Comparison of ENCODE assay signal across 9 cellular contexts in genomic region chr1:41359211-41360073, GRCh38. TPM values are rescaled to one million over a fixed set of nuclear protein-coding genes. Genes with fewer than 3 reads are reported as not detected.
A peak's percentile ranks its signal among the peaks of the same experiment; 100 is the strongest.
DNase-seq lines count a peak whose midpoint lies in the region; FAIRE-seq and TF ChIP-seq lines count a peak whose summit lies in the region.
"Had no signal": no experiment of that assay in that cellular context is flagged by ENCODE, and none has a peak within 500 bp of the region (broad histone marks: within the 10 kb centered on the region; RNA-seq: fewer than 3 reads in every experiment).

No MANE protein-coding gene starts in this region.

- H3K4me3 Mint-ChIP-seq in MCF 10A (ENCODE audit: unreplicated experiment): no peak overlapping the region
- H3K4me3 Mint-ChIP-seq in brain: peak overlapping the region; percentile 79 to 86 (median 81)

- H3K4me1 ChIP-seq in breast epithelium (peaks cover 12 to 21% of the 10 kb centered on the region in 2 donors), mesodermal cell (ENCODE audit: control insufficient read depth, insufficient read depth, low read length, poor library complexity, severe bottlenecking) (peaks cover 33% of the 10 kb centered on the region)

- WGBS in mesodermal cell (ENCODE audit: insufficient coverage in 2 of 2), 2 experiments: 87 to 90% methylated on average over 4 to 7 of the region's 10 CpGs

- H3K27me3 ChIP-seq in breast epithelium: no peaks in the 10 kb centered on the region

- CTCF ChIA-PET in MCF 10A (lab: Yijun Ruan, JAX): interaction anchor here (0.6 to 2.1 kb wide), 6 partner anchors 17 to 75 kb away, joined by 3 to 9 read pairs (median 5); no protein-coding TSS in a partner anchor

- H3K9me3 Mint-ChIP-seq in MCF 10A (ENCODE audit: unreplicated experiment) (no peaks in the 10 kb centered on the region), brain (peaks cover 0 to 8% (median 0%) of the 10 kb centered on the region in 5 experiments)

- TF ChIP-seq POLR2A in breast epithelium (IDR thresholded peaks at IDR 0.05): no peak

- POLR2A ChIA-PET in MCF 10A (lab: Yijun Ruan, JAX): interaction anchor here (2.8 kb wide), 1 partner anchor 18 kb away, joined by 16 read pairs; no protein-coding TSS in a partner anchor

- DNase-seq in MCF 10A (ENCODE audit: unreplicated experiment) (peak; percentile 38), breast epithelium (ENCODE audit: low spot score in 2 of 2) (no peak), urothelium cell line (ENCODE audit: low spot score) (no peak), mucosa of gallbladder (ENCODE audit: low spot score) (no peak), HK-2 (ENCODE audit: unreplicated experiment) (no peak), CD1c-positive myeloid dendritic cell (ENCODE audit: extremely low spot score) (no peak)

- BruUV-seq in MCF 10A (replicated peaks; lab: Mats Ljungman, UMichigan): no TSS peak

- H3K27ac ChIP-seq in breast epithelium (no peak overlapping the region), mesodermal cell (ENCODE audit: low read depth, low read length, severe bottlenecking) (peak overlapping the region; percentile 45)

- peaks cover 15% of the 10 kb centered on the region for H3K27me3 Mint-ChIP-seq in MCF 10A (ENCODE audit: insufficient read depth, unreplicated experiment)
- peaks cover 19% of the 10 kb centered on the region for H3K27me3 Mint-ChIP-seq in brain

- peaks cover 28% of the 10 kb centered on the region for H3K4me1 Mint-ChIP-seq in MCF 10A (ENCODE audit: insufficient read depth, unreplicated experiment)
- peaks cover 58% of the 10 kb centered on the region for H3K4me1 Mint-ChIP-seq in brain

- H3K27ac Mint-ChIP-seq in MCF 10A (ENCODE audit: low read depth, unreplicated experiment): peak overlapping the region; percentile 8
- H3K27ac Mint-ChIP-seq in brain: peak overlapping the region; percentile 80 to 95 (median 92)

- intact Hi-C loops in MCF 10A (cut with micrococcal nuclease) (no loop called here), breast epithelium (cut with DNase I; ENCODE audit: low total_unique reads) (no loop called here)

- no peaks in the 10 kb centered on the region for H3K9me3 ChIP-seq in breast epithelium
- H3K9me3 ChIP-seq in mesodermal cell (ENCODE audit: control insufficient read depth, low read length): no peaks in the 10 kb centered on the region

- H3K36me3 Mint-ChIP-seq in MCF 10A (ENCODE audit: insufficient read depth, unreplicated experiment): peaks cover 5% of the 10 kb centered on the region
- H3K36me3 Mint-ChIP-seq in brain: no peaks in the 10 kb centered on the region

- H3K36me3 ChIP-seq in breast epithelium (no peaks in the 10 kb centered on the region), mesodermal cell (ENCODE audit: control insufficient read depth, insufficient read depth, low read length) (no peaks in the 10 kb centered on the region)

- no peak for TF ChIP-seq CTCF in MCF 10A (IDR thresholded peaks at IDR 0.05; ENCODE audit: unreplicated experiment)
- no peak for TF ChIP-seq CTCF in breast epithelium (IDR thresholded peaks at IDR 0.05)
- no peak for TF ChIP-seq CTCF in brain (conservative IDR thresholded peaks at IDR 0.05)

- FAIRE-seq in urothelium cell line (lab: Jason Lieb, UNC): peak; percentile 79
- FAIRE-seq: GM19239 had no signal

- H3K4me3 ChIP-seq in breast epithelium (no peak overlapping the region), mesodermal cell (ENCODE audit: extremely low read depth, insufficient read depth, low read length, poor library complexity, severe bottlenecking) (peak overlapping the region; percentile 2)

RNA-seq across cellular contexts. Expression of gene FOXO6, which starts 1.8 kb away (rescaled TPM):
- 0.22 and 0.28 TPM in 2 replicates for total RNA-seq in MCF 10A (2022)
- total RNA-seq in breast epithelium: 1 to 10 TPM in 1 of 3 donors, under 1 TPM in 1, not detected in 1; 0.98 to 1.3 TPM
- 8.1 TPM for polyA plus RNA-seq in brain (ENCODE audit: insufficient read depth, low read depth, low replicate concordance)
- polyA plus RNA-seq in mesodermal cell (2013, experiment 1 of 2): 1.6 TPM
- 1.1 TPM for polyA plus RNA-seq in mesodermal cell (2013, experiment 2 of 2)
- 10.0 TPM for total RNA-seq in mucosa of gallbladder
